Comparison of ENCODE assay signal across 8 cellular contexts in the genomic region with DNA sequence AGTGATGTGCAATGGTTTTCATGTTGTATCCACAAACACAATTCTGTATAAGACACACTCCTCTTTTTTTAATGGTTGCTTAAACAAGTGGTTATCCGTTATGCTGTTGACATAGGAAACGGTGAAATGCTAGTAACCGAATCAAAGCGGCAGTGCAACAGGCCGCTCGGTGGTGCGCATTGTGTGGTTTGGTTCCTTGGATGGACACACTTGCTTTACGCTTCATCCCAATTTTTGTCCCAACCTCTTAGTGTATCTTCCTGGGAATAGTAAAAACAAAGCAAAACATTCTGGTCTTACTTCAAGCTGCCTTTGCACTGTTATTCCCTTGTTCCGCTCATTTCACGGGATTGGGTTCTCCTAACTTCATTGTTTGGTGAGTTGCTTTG. TPM values are rescaled to one million over a fixed set of nuclear protein-coding genes. Genes with fewer than 3 reads are reported as not detected.
DNase-seq lines count a peak whose midpoint lies in the region; ATAC-seq and TF ChIP-seq lines count a peak whose summit lies in the region.

No MANE protein-coding gene starts in this region.

- H3K4me3 ChIP-seq in kidney epithelial cell (ENCODE audit: low read depth, low read length) = peak overlapping the region; percentile 57
- H3K4me3 ChIP-seq in testis = peak overlapping the region; percentile 46 to 71

- DNase-seq in activated T-cell treated with anti-CD3 and anti-CD28 coated beads, Interleukin-2, amount 50 U/mL, for 24 hours = no peak
- DNase-seq in activated T-cell treated with anti-CD3 and anti-CD28 coated beads for 4 hours = no peak
- DNase-seq in activated naive CD8-positive, alpha-beta T cell treated with anti-CD3 and anti-CD28 coated beads, Interleukin-2, amount 50 U/mL, for 24 hours = no peak
- DNase-seq in kidney epithelial cell (ENCODE audit: low read depth) = no peak
- DNase-seq in testis = no peak
- no peak for DNase-seq in NCI-H1048 (lab: John Stamatoyannopoulos, UW)
- no peak for DNase-seq in NCI-H345 (lab: John Stamatoyannopoulos, UW)
- DNase-seq in NCI-H226 = no peak

- no peaks in the 10 kb centered on the region for H3K9me3 ChIP-seq in testis

- H3K27me3 ChIP-seq in kidney epithelial cell (ENCODE audit: control insufficient read depth, insufficient read depth, low read length) (no peaks in the 10 kb centered on the region), testis (no peaks in the 10 kb centered on the region)

- peaks cover 37% of the 10 kb centered on the region for H3K27me3 Mint-ChIP-seq in activated T-cell treated with anti-CD3 and anti-CD28 coated beads, Interleukin-2, amount 50 U/mL, for 24 hours
- H3K27me3 Mint-ChIP-seq in activated naive CD8-positive, alpha-beta T cell treated with anti-CD3 and anti-CD28 coated beads, Interleukin-2, amount 50 U/mL, for 24 hours = peaks cover 16% of the 10 kb centered on the region

- peaks cover 30% of the 10 kb centered on the region for H3K4me1 ChIP-seq in testis

- WGBS in testis, 2 donors = 9 to 14% methylated on average over 10 of the region's 10 CpGs

- intact Hi-C loops in testis (cut with DNase I; ENCODE audit: low total_unique reads) = no loop called here

- H3K36me3 ChIP-seq in kidney epithelial cell (ENCODE audit: control insufficient read depth, insufficient read depth, low read length) = no peaks in the 10 kb centered on the region
- H3K36me3 ChIP-seq in testis (ENCODE audit: low read depth, missing control alignments) = no peaks in the 10 kb centered on the region

- H3K27ac Mint-ChIP-seq in activated T-cell treated with anti-CD3 and anti-CD28 coated beads, Interleukin-2, amount 50 U/mL, for 24 hours = peak overlapping the region; percentile 93
- H3K27ac Mint-ChIP-seq in activated naive CD8-positive, alpha-beta T cell treated with anti-CD3 and anti-CD28 coated beads, Interleukin-2, amount 50 U/mL, for 24 hours = peak overlapping the region; percentile 83

- no peak for ATAC-seq in activated naive CD8-positive, alpha-beta T cell treated with anti-CD3 and anti-CD28 coated beads, Interleukin-2, amount 50 U/mL, for 24 hours

- peak overlapping the region; percentile 27 to 84 for H3K27ac ChIP-seq in testis

- peaks cover 84% of the 10 kb centered on the region for H3K4me1 Mint-ChIP-seq in activated T-cell treated with anti-CD3 and anti-CD28 coated beads, Interleukin-2, amount 50 U/mL, for 24 hours (ENCODE audit: low read depth)
- peaks cover 82% of the 10 kb centered on the region for H3K4me1 Mint-ChIP-seq in activated naive CD8-positive, alpha-beta T cell treated with anti-CD3 and anti-CD28 coated beads, Interleukin-2, amount 50 U/mL, for 24 hours

- H3K4me3 Mint-ChIP-seq in activated T-cell treated with anti-CD3 and anti-CD28 coated beads, Interleukin-2, amount 50 U/mL, for 24 hours = peak overlapping the region; percentile 92
- peak overlapping the region; percentile 97 for H3K4me3 Mint-ChIP-seq in activated naive CD8-positive, alpha-beta T cell treated with anti-CD3 and anti-CD28 coated beads, Interleukin-2, amount 50 U/mL, for 24 hours

- peaks cover 13% of the 10 kb centered on the region for H3K36me3 Mint-ChIP-seq in activated T-cell treated with anti-CD3 and anti-CD28 coated beads, Interleukin-2, amount 50 U/mL, for 24 hours (ENCODE audit: low read depth)
- peaks cover 14% of the 10 kb centered on the region for H3K36me3 Mint-ChIP-seq in activated naive CD8-positive, alpha-beta T cell treated with anti-CD3 and anti-CD28 coated beads, Interleukin-2, amount 50 U/mL, for 24 hours (ENCODE audit: low read depth)

- no peak for TF ChIP-seq POLR2A in testis (IDR thresholded peaks at IDR 0.05)

- TF ChIP-seq CTCF in kidney epithelial cell (IDR thresholded peaks at IDR 0.05; ENCODE audit: insufficient read depth, low read length, poor library complexity, severe bottlenecking) = no peak
- TF ChIP-seq CTCF in testis (IDR thresholded peaks at IDR 0.05) = no peak

- no peaks in the 10 kb centered on the region for H3K9me3 Mint-ChIP-seq in activated T-cell treated with anti-CD3 and anti-CD28 coated beads, Interleukin-2, amount 50 U/mL, for 24 hours
- no peaks in the 10 kb centered on the region for H3K9me3 Mint-ChIP-seq in activated naive CD8-positive, alpha-beta T cell treated with anti-CD3 and anti-CD28 coated beads, Interleukin-2, amount 50 U/mL, for 24 hours

RNA-seq across cellular contexts. Expression of a gene that starts 0.6 kb away (rescaled TPM):
- total RNA-seq in kidney epithelial cell (0.46 and 1.4 TPM in 2 replicates), testis (1 to 10 TPM; 2.7 to 4.0 TPM)
- polyA plus RNA-seq in testis (ENCODE audit: insufficient read depth, low read depth, low replicate concordance) = 5.3 TPM

RNA-seq across cellular contexts. Expression of a gene that starts 46.0 kb away (rescaled TPM):
- total RNA-seq in kidney epithelial cell = not detected in 2 replicates
- total RNA-seq in testis = 1 to 10 TPM in 1 of 2 donors, under 1 TPM in 1; 0.16 to 1.3 TPM
- polyA plus RNA-seq in testis (ENCODE audit: insufficient read depth, low read depth, low replicate concordance) = 0.54 TPM
